In the genomic region with DNA sequence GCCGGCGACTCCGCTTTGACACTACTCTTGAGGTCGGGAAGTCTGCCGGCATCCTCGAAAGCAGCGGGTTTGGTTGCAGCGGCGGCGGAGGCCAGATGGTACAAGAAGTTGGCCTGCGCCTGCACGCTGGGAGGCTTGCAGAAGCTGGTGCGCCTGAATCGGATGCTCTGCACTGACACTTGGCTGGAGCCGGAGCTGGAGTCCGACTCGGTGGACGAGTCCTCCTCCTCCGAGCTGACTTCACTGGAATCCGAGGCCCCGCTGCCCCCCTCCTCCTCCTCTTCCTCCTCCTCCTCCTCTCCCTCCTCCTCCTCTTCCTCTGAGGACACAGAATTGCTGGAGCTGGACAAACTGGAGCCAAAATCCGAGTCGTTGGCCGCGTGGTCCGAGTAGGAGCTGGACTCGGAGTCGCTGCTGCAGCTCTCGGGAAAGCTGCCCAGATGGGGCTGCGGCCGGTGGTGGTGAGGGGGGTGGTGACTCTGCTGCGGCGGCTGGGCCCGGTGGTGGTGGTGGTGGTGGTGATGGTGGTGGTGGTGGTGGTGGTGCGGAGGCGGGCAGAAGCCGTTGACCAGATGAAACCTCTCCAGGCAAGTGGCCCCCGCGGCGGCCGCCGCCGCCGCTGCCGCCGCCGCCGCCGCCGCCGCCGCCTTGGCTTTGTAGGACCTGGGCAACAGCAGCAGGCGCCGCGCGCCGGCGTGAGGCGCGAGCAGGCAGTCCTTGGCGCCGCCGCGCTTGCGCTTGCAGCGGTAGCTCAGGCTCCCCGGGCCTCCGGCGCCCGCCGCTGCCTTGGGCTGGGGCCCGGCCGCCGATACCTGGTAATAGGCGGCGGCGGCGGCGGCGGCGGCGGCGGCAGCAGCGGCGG, we compare ENCODE assay signal across 8 cellular contexts. TPM values are rescaled to one million over a fixed set of nuclear protein-coding genes. Genes with fewer than 3 reads are reported as not detected.
DNase-seq lines count a peak whose midpoint lies in the region; ATAC-seq and TF ChIP-seq lines count a peak whose summit lies in the region.

No MANE protein-coding gene starts in this region.

- no peak overlapping the region for H3K27ac Mint-ChIP-seq in activated T-helper 1 cell treated with anti-CD3 and anti-CD28 coated beads, Interleukin-12 subunit alpha, Interleukin-12 subunit beta, Interleukin-2, Interleukin-4 antibody, amounts not matched to agents 30 ng/mL and 10 ng/mL and 1 ng/mL, durations not matched to agents 14 hours and 24 hours and 36 hours
- no peak overlapping the region for H3K27ac Mint-ChIP-seq in natural killer cell

- peaks cover 7% of the 10 kb centered on the region for H3K36me3 Mint-ChIP-seq in activated T-helper 1 cell treated with anti-CD3 and anti-CD28 coated beads, Interleukin-12 subunit alpha, Interleukin-12 subunit beta, Interleukin-2, Interleukin-4 antibody, amounts not matched to agents 30 ng/mL and 10 ng/mL and 1 ng/mL, durations not matched to agents 14 hours and 24 hours and 36 hours (ENCODE audit: low read depth)
- H3K36me3 Mint-ChIP-seq in natural killer cell, result no peaks in the 10 kb centered on the region

- H3K36me3 ChIP-seq in aorta (ENCODE audit: control insufficient read depth in 1 of 2, insufficient read depth in 2 of 2, low read length in 1 of 2), result no peaks in the 10 kb centered on the region

- no peaks in the 10 kb centered on the region for H3K9me3 Mint-ChIP-seq in activated T-helper 1 cell treated with anti-CD3 and anti-CD28 coated beads, Interleukin-12 subunit alpha, Interleukin-12 subunit beta, Interleukin-2, Interleukin-4 antibody, amounts not matched to agents 30 ng/mL and 10 ng/mL and 1 ng/mL, durations not matched to agents 14 hours and 24 hours and 36 hours
- no peaks in the 10 kb centered on the region for H3K9me3 Mint-ChIP-seq in natural killer cell

- intact Hi-C loops in activated T-helper 1 cell treated with anti-CD3 and anti-CD28 coated beads, Interleukin-12 subunit alpha, Interleukin-12 subunit beta, Interleukin-2, Interleukin-4 antibody, amounts not matched to agents 30 ng/mL and 10 ng/mL and 1 ng/mL, durations not matched to agents 14 hours and 24 hours and 36 hours (cut with micrococcal nuclease), result loop anchor here (1.0 to 5.0 kb wide), 6 partner anchors 9 to 1581 kb away; a partner anchor contains a TSS
- intact Hi-C loops in natural killer cell (cut with micrococcal nuclease) (loop anchor here (2.0 kb wide), 1 partner anchor 20 kb away; no protein-coding TSS in a partner anchor), aorta (cut with DNase I) (loop anchor here in 1 of 2 donors (2.0 kb wide), 1 partner anchor 20 kb away; no protein-coding TSS in a partner anchor)

- peaks cover 47% of the 10 kb centered on the region for H3K4me1 Mint-ChIP-seq in activated T-helper 1 cell treated with anti-CD3 and anti-CD28 coated beads, Interleukin-12 subunit alpha, Interleukin-12 subunit beta, Interleukin-2, Interleukin-4 antibody, amounts not matched to agents 30 ng/mL and 10 ng/mL and 1 ng/mL, durations not matched to agents 14 hours and 24 hours and 36 hours (ENCODE audit: low read depth)
- H3K4me1 Mint-ChIP-seq in natural killer cell, result peaks cover 24 to 29% of the 10 kb centered on the region in 2 donors

- H3K4me3 ChIP-seq in aorta (ENCODE audit: low read length in 2 of 2), result peak overlapping the region; percentile 83 to 88

- peaks cover 79% of the 10 kb centered on the region for H3K27me3 Mint-ChIP-seq in activated T-helper 1 cell treated with anti-CD3 and anti-CD28 coated beads, Interleukin-12 subunit alpha, Interleukin-12 subunit beta, Interleukin-2, Interleukin-4 antibody, amounts not matched to agents 30 ng/mL and 10 ng/mL and 1 ng/mL, durations not matched to agents 14 hours and 24 hours and 36 hours (ENCODE audit: insufficient read depth)
- peaks cover 66 to 83% of the 10 kb centered on the region in 2 donors for H3K27me3 Mint-ChIP-seq in natural killer cell (ENCODE audit: low read depth in 2 of 2)

- DNase-seq in NCI-H2227 (lab: John Stamatoyannopoulos, UW; ENCODE audit: unreplicated experiment) (peak; percentile 45), NCI-H2227 treated with DMSO at 0.1 percent for 48 hours (lab: John Stamatoyannopoulos, UW) (no peak), NCI-H146 (lab: John Stamatoyannopoulos, UW) (peak; percentile 84), fibroblast of peridontal ligament (ENCODE audit: extremely low read depth) (peak; percentile 69), natural killer cell (peak; percentile 36), aorta (peak; percentile 77 to 88)
- peak; percentile 45 for DNase-seq in activated T-helper 1 cell treated with anti-CD3 and anti-CD28 coated beads, Interleukin-12 subunit alpha, Interleukin-12 subunit beta, Interleukin-2, Interleukin-4 antibody, amounts not matched to agents 30 ng/mL and 10 ng/mL and 1 ng/mL, durations not matched to agents 14 hours and 24 hours and 36 hours (ENCODE audit: low spot score)

- peak; percentile 59 for ATAC-seq in HG02571 (IDR thresholded peaks at IDR 0.05; ENCODE audit: unreplicated experiment)
- peak; percentile 72 to 83 (median 79) for ATAC-seq in natural killer cell
- peak; percentile 72 for ATAC-seq in aorta (ENCODE audit: low FRiP score)

- H3K27ac ChIP-seq in aorta (ENCODE audit: low read depth in 1 of 2, low read length in 2 of 2), result peak overlapping the region in 1 of 2 donors; percentile 35

- no peaks in the 10 kb centered on the region for H3K9me3 ChIP-seq in aorta (ENCODE audit: control insufficient read depth, low read length)

- no peak for TF ChIP-seq CTCF in natural killer cell (IDR thresholded peaks at IDR 0.05)

- 0% methylated on average over 24 to 85 of the region's 85 CpGs for WGBS in aorta, 2 donors

- H3K4me1 ChIP-seq in aorta (ENCODE audit: control insufficient read depth in 1 of 2, insufficient read depth in 2 of 2, low read length in 2 of 2), result peaks cover 0 to 8% of the 10 kb centered on the region in 2 donors

- no peaks in the 10 kb centered on the region for H3K27me3 ChIP-seq in aorta (ENCODE audit: control insufficient read depth in 1 of 2, insufficient read depth in 2 of 2, low read length in 1 of 2)

- H3K4me3 Mint-ChIP-seq in activated T-helper 1 cell treated with anti-CD3 and anti-CD28 coated beads, Interleukin-12 subunit alpha, Interleukin-12 subunit beta, Interleukin-2, Interleukin-4 antibody, amounts not matched to agents 30 ng/mL and 10 ng/mL and 1 ng/mL, durations not matched to agents 14 hours and 24 hours and 36 hours, result peak overlapping the region; percentile 79
- peak overlapping the region; percentile 86 for H3K4me3 Mint-ChIP-seq in natural killer cell

RNA-seq across cellular contexts. Expression of a gene that starts 9.0 kb away (rescaled TPM):
- total RNA-seq in activated T-helper 1 cell treated with anti-CD3 and anti-CD28 coated beads, Interleukin-12 subunit alpha, Interleukin-12 subunit beta, Interleukin-2, Interleukin-4 antibody, amounts not matched to agents 30 ng/mL and 10 ng/mL and 1 ng/mL, durations not matched to agents 14 hours and 24 hours and 36 hours, result 0.05 and 0.15 TPM in 2 replicates
- total RNA-seq in natural killer cell, result not detected
- total RNA-seq in aorta, result 1 to 10 TPM; 1.2 to 1.4 TPM
- polyA plus RNA-seq in aorta, result under 1 TPM; 0.15 to 0.75 TPM

RNA-seq across cellular contexts. Expression of a gene that starts 17.5 kb away (rescaled TPM):
- total RNA-seq in activated T-helper 1 cell treated with anti-CD3 and anti-CD28 coated beads, Interleukin-12 subunit alpha, Interleukin-12 subunit beta, Interleukin-2, Interleukin-4 antibody, amounts not matched to agents 30 ng/mL and 10 ng/mL and 1 ng/mL, durations not matched to agents 14 hours and 24 hours and 36 hours, result 40.9 and 43.1 TPM in 2 replicates
- total RNA-seq in natural killer cell (10 to 100 TPM; 40.4 to 65.2 (median 60.0) TPM), aorta (10 to 100 TPM; 35.5 to 75.3 TPM)
- 10 to 100 TPM in 1 of 2 donors, 1 to 10 TPM in 1; 8.4 to 17.1 TPM for polyA plus RNA-seq in aorta
